8 cellular contexts compared by ENCODE assay signal in the genomic region with DNA sequence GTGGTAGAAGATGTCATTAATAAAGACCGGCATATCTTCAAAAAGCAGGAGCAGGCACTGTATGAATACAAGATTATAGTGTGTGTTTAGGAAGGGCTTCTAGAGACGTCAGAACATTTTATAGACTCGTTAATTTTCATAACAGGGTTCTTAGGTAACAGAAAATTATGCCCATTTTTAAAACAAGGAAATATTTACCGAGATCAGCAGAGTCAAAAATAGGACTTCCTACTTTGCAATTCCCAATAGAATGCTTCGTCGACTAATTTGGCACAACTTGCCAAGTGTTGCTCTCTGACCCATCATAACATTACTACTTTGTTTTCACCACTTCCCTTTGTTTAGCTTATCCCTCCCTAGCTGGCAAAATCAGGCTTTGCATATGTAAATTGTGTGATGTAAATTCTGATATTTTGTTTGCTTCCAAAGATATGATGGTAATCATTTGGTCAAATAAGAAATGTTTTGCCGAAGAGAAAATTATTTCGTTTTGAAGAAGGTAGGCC. TPM values are rescaled to one million over a fixed set of nuclear protein-coding genes. Genes with fewer than 3 reads are reported as not detected.
A peak's percentile ranks its signal among the peaks of the same experiment; 100 is the strongest.
DNase-seq lines count a peak whose midpoint lies in the region; ATAC-seq, FAIRE-seq and TF ChIP-seq lines count a peak whose summit lies in the region.

No MANE protein-coding gene starts in this region.

- peaks cover 35% of the 10 kb centered on the region for H3K4me1 Mint-ChIP-seq in endothelial cell (ENCODE audit: unreplicated experiment)
- H3K4me1 Mint-ChIP-seq in natural killer cell = peaks cover 43 to 45% of the 10 kb centered on the region in 2 donors

- H3K9me3 Mint-ChIP-seq in endothelial cell (ENCODE audit: unreplicated experiment) = no peaks in the 10 kb centered on the region
- H3K9me3 Mint-ChIP-seq in natural killer cell = no peaks in the 10 kb centered on the region

- H3K4me3 ChIP-seq in PC-9 = peak overlapping the region; percentile 87

- H4K20me1 ChIP-seq in PC-9 (ENCODE audit: insufficient read depth) = peaks cover 30% of the 10 kb centered on the region

- peak overlapping the region; percentile 96 for H3K4me3 Mint-ChIP-seq in endothelial cell (ENCODE audit: unreplicated experiment)
- peak overlapping the region; percentile 98 for H3K4me3 Mint-ChIP-seq in natural killer cell

- H3K36me3 Mint-ChIP-seq in endothelial cell (ENCODE audit: low read depth, unreplicated experiment) = peaks cover 13% of the 10 kb centered on the region
- H3K36me3 Mint-ChIP-seq in natural killer cell = no peaks in the 10 kb centered on the region

- H3K27me3 ChIP-seq in PC-9 (ENCODE audit: insufficient read depth, low read depth) = no peaks in the 10 kb centered on the region

- peaks cover 45% of the 10 kb centered on the region for H3F3A ChIP-seq in PC-9 (ENCODE audit: insufficient read depth, low read depth)

- CTCF ChIA-PET in PC-9 (lab: Charles Lee) = interaction anchor here (0.6 kb wide), 1 partner anchor 92 kb away, joined by 22 read pairs; no protein-coding TSS in a partner anchor

- H3K27me3 Mint-ChIP-seq in endothelial cell (ENCODE audit: unreplicated experiment) = peaks cover 11% of the 10 kb centered on the region
- H3K27me3 Mint-ChIP-seq in natural killer cell (ENCODE audit: low read depth in 2 of 2) = no peaks in the 10 kb centered on the region

- no peak for ATAC-seq in natural killer cell
- no peak for ATAC-seq in HG03108 (IDR thresholded peaks at IDR 0.05; ENCODE audit: unreplicated experiment)
- no peak for ATAC-seq in HG03159 (IDR thresholded peaks at IDR 0.05; ENCODE audit: unreplicated experiment)

- no peak for TF ChIP-seq CTCF in GM13977 (IDR thresholded peaks at IDR 0.05; ENCODE audit: extremely low read depth, insufficient read depth, missing control alignments)
- TF ChIP-seq CTCF in PC-9 (conservative IDR thresholded peaks at IDR 0.05) = no peak
- TF ChIP-seq CTCF in endothelial cell (IDR thresholded peaks at IDR 0.05; ENCODE audit: unreplicated experiment) = no peak
- TF ChIP-seq CTCF in natural killer cell (IDR thresholded peaks at IDR 0.05) = no peak

- DNase-seq in GM13977 (ENCODE audit: low spot score) (peak; percentile 31), PC-9 (peak in 1 of 2 experiments; percentile 50), endothelial cell (ENCODE audit: low spot score) (no peak), natural killer cell (no peak), urothelium cell line (ENCODE audit: low spot score) (no peak), NCI-H1417 treated with DMSO at 0.1 percent for 48 hours (lab: John Stamatoyannopoulos, UW) (no peak)

- intact Hi-C loops in PC-9 (cut with micrococcal nuclease; ENCODE audit: unreplicated experiment) = loop anchor here (1.0 to 10.0 kb wide), 4 partner anchors 12 to 162 kb away; partner anchors contain the start of gene MCUR1
- intact Hi-C loops in natural killer cell (cut with micrococcal nuclease) = loop anchor here (1.0 to 5.0 kb wide), 3 partner anchors 45 to 138 kb away; partner anchors contain the start of genes NOL7 and SIRT5

- H3K79me2 ChIP-seq in PC-9 (ENCODE audit: low read depth) = peaks cover 38% of the 10 kb centered on the region

- peak overlapping the region; percentile 86 for H3K4me2 ChIP-seq in PC-9

- H3K4me1 ChIP-seq in PC-9 (replicated peaks; ENCODE audit: insufficient read depth) = peaks cover 51% of the 10 kb centered on the region

- POLR2A ChIA-PET in PC-9 (lab: Charles Lee; ENCODE audit: unreplicated experiment) = interaction anchor here (0.7 to 0.9 kb wide), 2 partner anchors 12 to 97 kb away, joined by 9 to 25 read pairs; partner anchors contain the start of gene NOL7

- in situ Hi-C loops in GM13977 (cut with MboI; ENCODE audit: low pct_unique_long_range_greater_than_20kb, low sequenced_read_pairs, unreplicated experiment) = no loop called here

- peak overlapping the region; percentile 83 for H3K27ac ChIP-seq in PC-9

- H3K9me2 ChIP-seq in PC-9 (ENCODE audit: insufficient read depth) = no peaks in the 10 kb centered on the region

- H3K9me3 ChIP-seq in PC-9 (ENCODE audit: insufficient read depth, low read depth) = no peaks in the 10 kb centered on the region

- H3K27ac Mint-ChIP-seq in endothelial cell (ENCODE audit: unreplicated experiment) (peak overlapping the region; percentile 94), natural killer cell (peak overlapping the region; percentile 87 to 97)

- no peaks in the 10 kb centered on the region for H3K36me3 ChIP-seq in PC-9 (ENCODE audit: low read depth)

- H2AFZ ChIP-seq in PC-9 = peak overlapping the region; percentile 87

- FAIRE-seq in urothelium cell line (lab: Jason Lieb, UNC) = no peak

- BruUV-seq in PC-9 (replicated peaks; lab: Mats Ljungman, UMichigan) = TSS peak; percentile 71

RNA-seq across cellular contexts. Expression of gene RANBP9, which starts 0.9 kb away (rescaled TPM):
- total RNA-seq in PC-9 (2021) = 44.0 and 73.8 TPM in 2 replicates
- 64.7 TPM for total RNA-seq in endothelial cell (ENCODE audit: unreplicated experiment)
- 10 to 100 TPM; 52.2 to 62.5 (median 57.6) TPM for total RNA-seq in natural killer cell
